8 cellular contexts compared by ENCODE assay signal in the genomic region with DNA sequence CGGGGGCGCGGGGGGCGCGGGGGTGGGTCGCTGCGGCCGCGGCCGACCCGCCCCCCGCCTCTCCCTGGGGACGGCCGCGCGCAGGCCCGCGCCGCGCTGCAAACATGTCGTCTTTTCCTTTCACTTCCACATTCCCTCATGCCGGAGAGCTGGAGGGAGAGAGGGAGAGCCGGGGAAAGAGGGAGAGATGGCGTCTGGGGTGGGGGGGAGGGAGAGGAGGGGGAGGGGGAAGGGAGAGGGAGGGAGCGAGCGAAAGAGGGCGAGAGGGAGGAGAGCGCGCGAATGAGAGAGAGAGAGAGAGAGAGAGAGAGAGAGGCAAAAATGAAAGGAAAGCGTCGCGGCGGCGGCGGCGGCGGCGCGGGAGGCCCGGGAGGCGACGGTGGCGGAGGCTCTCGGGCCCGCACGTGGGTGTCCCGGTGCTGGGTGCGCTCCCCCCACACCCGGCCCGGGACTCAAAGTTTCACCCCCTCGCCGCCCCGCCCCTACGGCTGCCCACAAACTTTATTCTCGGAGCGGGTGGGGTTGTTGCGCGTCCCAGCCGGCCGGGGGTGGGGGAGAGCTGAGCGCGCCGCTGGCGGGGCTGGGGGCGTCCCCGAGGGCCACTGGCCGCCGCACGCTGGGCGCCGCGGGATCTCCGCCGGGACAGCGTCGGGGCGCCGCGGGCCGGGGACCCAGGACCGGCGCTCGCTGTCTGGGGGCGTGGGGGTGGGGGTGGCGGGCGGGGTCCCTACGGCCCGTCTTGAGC. TPM values are rescaled to one million over a fixed set of nuclear protein-coding genes. Genes with fewer than 3 reads are reported as not detected.
DNase-seq lines count a peak whose midpoint lies in the region; ATAC-seq and TF ChIP-seq lines count a peak whose summit lies in the region.

No MANE protein-coding gene starts in this region.

- peak overlapping the region; percentile 91 for H3K27ac Mint-ChIP-seq in HFFc6
- H3K27ac Mint-ChIP-seq in activated T-helper 17 cell treated with anti-CD3 and anti-CD28 coated beads, Interleukin-2, amount 50 U/mL, for 72 hours, result peak overlapping the region; percentile 85
- H3K27ac Mint-ChIP-seq in natural killer cell treated with Interleukin-12 subunit alpha and Interleukin-12 subunit beta and Interleukin-15 and Interleukin-18, amount 100 ng/mL, for 72 hours, result peak overlapping the region; percentile 84 to 96

- H3K9ac ChIP-seq in PC-3 (ENCODE audit: low read length), result peak overlapping the region; percentile 82

- H3K4me3 Mint-ChIP-seq in HFFc6, result peak overlapping the region; percentile 88
- peak overlapping the region; percentile 79 for H3K4me3 Mint-ChIP-seq in activated T-helper 17 cell treated with anti-CD3 and anti-CD28 coated beads, Interleukin-2, amount 50 U/mL, for 72 hours
- H3K4me3 Mint-ChIP-seq in natural killer cell treated with Interleukin-12 subunit alpha and Interleukin-12 subunit beta and Interleukin-15 and Interleukin-18, amount 100 ng/mL, for 72 hours, result peak overlapping the region; percentile 94

- peaks cover 46% of the 10 kb centered on the region for H3K79me2 ChIP-seq in PC-3 (ENCODE audit: low read length)

- no peaks in the 10 kb centered on the region for H3K9me2 ChIP-seq in PC-3 (replicated peaks; ENCODE audit: low read length)

- CTCF ChIA-PET in PC-3 (lab: Charles Lee), result interaction anchor here (0.6 to 0.8 kb wide), 3 partner anchors 30 to 119 kb away, joined by 3 to 6 read pairs (median 3); no protein-coding TSS in a partner anchor

- peaks cover 4% of the 10 kb centered on the region; the same call in 1 of the 2 replicates for H3K36me3 Mint-ChIP-seq in HFFc6 (ENCODE audit: low read depth)
- H3K36me3 Mint-ChIP-seq in activated T-helper 17 cell treated with anti-CD3 and anti-CD28 coated beads, Interleukin-2, amount 50 U/mL, for 72 hours (ENCODE audit: low read depth), result peaks cover 6% of the 10 kb centered on the region
- H3K36me3 Mint-ChIP-seq in natural killer cell treated with Interleukin-12 subunit alpha and Interleukin-12 subunit beta and Interleukin-15 and Interleukin-18, amount 100 ng/mL, for 72 hours, result peaks cover 6% of the 10 kb centered on the region

- no peaks in the 10 kb centered on the region for H3K27me3 ChIP-seq in PC-3 (ENCODE audit: low read length)

- intact Hi-C loops in PC-3 (cut with micrococcal nuclease), result loop anchor here (10.0 kb wide), 1 partner anchor 107 kb away; a partner anchor contains a TSS

- H3K4me1 Mint-ChIP-seq in HFFc6 (ENCODE audit: low read depth), result peaks cover 64% of the 10 kb centered on the region
- peaks cover 43% of the 10 kb centered on the region for H3K4me1 Mint-ChIP-seq in activated T-helper 17 cell treated with anti-CD3 and anti-CD28 coated beads, Interleukin-2, amount 50 U/mL, for 72 hours
- H3K4me1 Mint-ChIP-seq in natural killer cell treated with Interleukin-12 subunit alpha and Interleukin-12 subunit beta and Interleukin-15 and Interleukin-18, amount 100 ng/mL, for 72 hours (ENCODE audit: low read depth in 2 of 2), result peaks cover 39 to 44% of the 10 kb centered on the region in 2 donors

- H4K20me1 ChIP-seq in PC-3 (ENCODE audit: low read length), result 0 out of 2 replicates have a peak, but pooled peaks cover 3% of the 10 kb centered on the region

- no peak overlapping the region for H2AFZ ChIP-seq in PC-3 (ENCODE audit: low read length)

- peaks cover 3% of the 10 kb centered on the region; the same call in 1 of the 2 replicates for H3K27me3 Mint-ChIP-seq in HFFc6 (ENCODE audit: insufficient read depth)
- H3K27me3 Mint-ChIP-seq in activated T-helper 17 cell treated with anti-CD3 and anti-CD28 coated beads, Interleukin-2, amount 50 U/mL, for 72 hours, result no peaks in the 10 kb centered on the region
- H3K27me3 Mint-ChIP-seq in natural killer cell treated with Interleukin-12 subunit alpha and Interleukin-12 subunit beta and Interleukin-15 and Interleukin-18, amount 100 ng/mL, for 72 hours, result no peaks in the 10 kb centered on the region

- DNase-seq in GDM1 (lab: John Stamatoyannopoulos, UW) (peak; percentile 47), HFFc6 (no peak), PC-3 (peak; percentile 43), fibroblast of mammary gland (ENCODE audit: low read depth) (peak; percentile 55), substantia nigra (lab: John Stamatoyannopoulos, UW) (peak in 31 of 49 donors; percentile 20 to 72 (median 50))
- DNase-seq in natural killer cell treated with Interleukin-12 subunit alpha and Interleukin-12 subunit beta and Interleukin-15 and Interleukin-18, amount 100 ng/mL, for 72 hours (ENCODE audit: low spot score), result peak; percentile 78

- H3K9me3 Mint-ChIP-seq in HFFc6, result no peaks in the 10 kb centered on the region
- no peaks in the 10 kb centered on the region for H3K9me3 Mint-ChIP-seq in activated T-helper 17 cell treated with anti-CD3 and anti-CD28 coated beads, Interleukin-2, amount 50 U/mL, for 72 hours
- H3K9me3 Mint-ChIP-seq in natural killer cell treated with Interleukin-12 subunit alpha and Interleukin-12 subunit beta and Interleukin-15 and Interleukin-18, amount 100 ng/mL, for 72 hours, result no peaks in the 10 kb centered on the region

- peak overlapping the region; percentile 50 for H3K27ac ChIP-seq in PC-3 (ENCODE audit: low read length)
- peak overlapping the region; percentile 74 for H3K27ac ChIP-seq in substantia nigra (ENCODE audit: low read depth, low read length, poor library complexity, severe bottlenecking)

- TF ChIP-seq CTCF in HFFc6 (IDR thresholded peaks at IDR 0.05), result no peak
- TF ChIP-seq CTCF in PC-3 (conservative IDR thresholded peaks at IDR 0.05; ENCODE audit: low read depth, low read length), result no peak
- TF ChIP-seq CTCF in fibroblast of mammary gland (conservative IDR thresholded peaks at IDR 0.05; ENCODE audit: control insufficient read depth, insufficient read depth, low read depth, low read length), result no peak

- no peaks in the 10 kb centered on the region for H3K36me3 ChIP-seq in PC-3 (ENCODE audit: low read depth, low read length)

- peaks cover 3% of the 10 kb centered on the region for H3F3A ChIP-seq in PC-3 (ENCODE audit: low read length, unreplicated experiment)

- peaks cover 77% of the 10 kb centered on the region for H3K4me1 ChIP-seq in PC-3 (ENCODE audit: insufficient read depth, low read length)

- POLR2A ChIA-PET in PC-3 (lab: Charles Lee; ENCODE audit: unreplicated experiment), result interaction anchor here (0.7 to 0.8 kb wide), 2 partner anchors 64 to 69 kb away, joined by 3 read pairs; no protein-coding TSS in a partner anchor

- peak overlapping the region; percentile 79 for H3K4me2 ChIP-seq in PC-3 (ENCODE audit: low read length)

- peak; percentile 9 for ATAC-seq in PC-3
- ATAC-seq in activated T-helper 17 cell treated with anti-CD3 and anti-CD28 coated beads, Interleukin-2, amount 50 U/mL, for 72 hours (replicated peaks), result peak; percentile 33
- peak; percentile 71 to 76 for ATAC-seq in natural killer cell treated with Interleukin-12 subunit alpha and Interleukin-12 subunit beta and Interleukin-15 and Interleukin-18, amount 100 ng/mL, for 72 hours
- ATAC-seq in GM21825 (IDR thresholded peaks at IDR 0.05; ENCODE audit: unreplicated experiment), result no peak

- H3K4me3 ChIP-seq in PC-3 (ENCODE audit: low read length), result peak overlapping the region; percentile 89
- peak overlapping the region; percentile 71 for H3K4me3 ChIP-seq in fibroblast of mammary gland (ENCODE audit: control insufficient read depth, low read depth, low read length)

- BruUV-seq in PC-3 (replicated peaks; lab: Mats Ljungman, UMichigan), result no TSS peak

- no peaks in the 10 kb centered on the region for H3K9me3 ChIP-seq in PC-3 (ENCODE audit: low read length)

RNA-seq across cellular contexts. Expression of a gene that starts 0.7 kb away (rescaled TPM):
- total RNA-seq in HFFc6 (2021; fragmentation: NEBNext Ultra II Directional; extraction: Animal tissue kit (Norgen Biotek cat#: 25700)), result 10 to 100 TPM; 17.6 to 23.3 (median 20.3) TPM
- 12.9 and 21.2 TPM in 2 replicates for total RNA-seq in PC-3 (2014; rRNA removed)
- 10 to 100 TPM; 12.2 to 15.4 TPM for total RNA-seq in activated T-helper 17 cell treated with anti-CD3 and anti-CD28 coated beads, Interleukin-2, amount 50 U/mL, for 72 hours
- 10 to 100 TPM; 26.6 to 32.6 TPM for total RNA-seq in natural killer cell treated with Interleukin-12 subunit alpha and Interleukin-12 subunit beta and Interleukin-15 and Interleukin-18, amount 100 ng/mL, for 72 hours
